ENCODE assay signal across 8 cellular contexts in the genomic region with DNA sequence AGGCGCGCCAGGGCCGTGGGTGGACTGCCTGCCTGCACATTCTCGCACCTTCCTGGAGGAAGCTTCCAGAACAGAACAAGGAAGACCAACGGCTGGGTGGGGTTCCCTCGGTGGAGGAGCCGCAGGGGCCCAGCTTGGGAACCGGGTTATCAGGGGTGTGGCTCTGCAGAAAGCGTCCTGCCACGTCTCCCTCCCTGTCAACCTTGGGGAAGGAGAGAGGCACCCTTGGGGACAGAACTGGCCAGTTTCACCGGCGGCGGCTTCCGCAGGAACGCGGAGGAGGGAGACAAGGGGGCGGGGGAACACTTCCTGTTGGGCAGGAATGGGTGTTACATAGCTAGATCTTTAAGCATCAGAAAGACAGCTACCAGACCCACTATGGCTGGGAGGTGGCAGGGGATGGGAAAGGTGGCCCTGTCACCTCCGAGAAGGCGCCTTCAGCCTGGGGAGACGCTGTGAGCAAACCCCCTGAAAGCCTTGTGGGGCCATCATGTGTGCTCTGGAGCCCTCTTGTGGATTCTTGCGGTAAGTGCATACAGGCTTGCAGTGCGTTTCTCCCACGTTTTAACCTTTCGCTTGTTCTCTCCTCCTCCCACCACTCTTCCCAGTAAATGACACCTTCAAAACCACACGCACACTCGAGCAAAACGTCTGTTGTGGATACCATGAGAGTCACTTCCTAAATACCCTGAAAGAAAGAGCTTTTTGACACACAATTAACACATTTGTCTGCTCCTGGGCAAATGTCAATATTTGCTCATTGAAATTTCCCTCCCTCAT. TPM values are rescaled to one million over a fixed set of nuclear protein-coding genes. Genes with fewer than 3 reads are reported as not detected.
DNase-seq lines count a peak whose midpoint lies in the region; ATAC-seq and TF ChIP-seq lines count a peak whose summit lies in the region.

No MANE protein-coding gene starts in this region.

- H3K4me1 Mint-ChIP-seq in neural crest cell, result peaks cover 9% of the 10 kb centered on the region
- peaks cover 37% of the 10 kb centered on the region for H3K4me1 Mint-ChIP-seq in stimulated activated naive CD8-positive, alpha-beta T cell treated with anti-CD3 and anti-CD28 coated beads, Interleukin-15, Interleukin-2, amounts not matched to agents 100 ng/mL and 50 ng/mL, for 24 hours (ENCODE audit: low read depth)

- H3K9me3 ChIP-seq in A673 (ENCODE audit: low read depth, low read length, poor library complexity, severe bottlenecking) (no peaks in the 10 kb centered on the region), RWPE2 (ENCODE audit: severe bottlenecking) (no peaks in the 10 kb centered on the region)

- peak overlapping the region; percentile 4 for H3K4me3 Mint-ChIP-seq in neural crest cell
- peak overlapping the region; percentile 57 for H3K4me3 Mint-ChIP-seq in stimulated activated naive CD8-positive, alpha-beta T cell treated with anti-CD3 and anti-CD28 coated beads, Interleukin-15, Interleukin-2, amounts not matched to agents 100 ng/mL and 50 ng/mL, for 24 hours

- CTCF ChIA-PET in A673 (lab: Charles Lee), result interaction anchor here (0.5 to 2.8 kb wide), 12 partner anchors 19 to 492 kb away, joined by 3 to 15 read pairs (median 4); partner anchors contain the start of gene GOLT1A

- no TSS peak for BruUV-seq in A673 (replicated peaks; lab: Mats Ljungman, UMichigan)

- peaks cover 7% of the 10 kb centered on the region for H3K4me1 ChIP-seq in A673 (ENCODE audit: insufficient read depth, low read length, poor library complexity, severe bottlenecking)
- H3K4me1 ChIP-seq in RWPE2 (ENCODE audit: insufficient read depth, poor library complexity, severe bottlenecking), result no peaks in the 10 kb centered on the region

- no peaks in the 10 kb centered on the region for H3K36me3 ChIP-seq in A673 (ENCODE audit: insufficient read depth, low read length, poor library complexity, severe bottlenecking)
- H3K36me3 ChIP-seq in RWPE2 (ENCODE audit: low read depth), result no peaks in the 10 kb centered on the region

- POLR2A ChIA-PET in A673 (lab: Charles Lee; ENCODE audit: low non-redundant PET), result no interaction called here

- no peaks in the 10 kb centered on the region for H3K36me3 Mint-ChIP-seq in neural crest cell (ENCODE audit: low read depth)
- no peaks in the 10 kb centered on the region for H3K36me3 Mint-ChIP-seq in stimulated activated naive CD8-positive, alpha-beta T cell treated with anti-CD3 and anti-CD28 coated beads, Interleukin-15, Interleukin-2, amounts not matched to agents 100 ng/mL and 50 ng/mL, for 24 hours (ENCODE audit: low read depth)

- peak; percentile 60 for ATAC-seq in GM18517 (IDR thresholded peaks at IDR 0.05; ENCODE audit: unreplicated experiment)
- ATAC-seq in RWPE2 (ENCODE audit: low read depth), result peak; percentile 63

- H3K27me3 ChIP-seq in A673 (replicated peaks; ENCODE audit: insufficient read depth, low read depth, low read length, poor library complexity), result no peaks in the 10 kb centered on the region
- no peaks in the 10 kb centered on the region for H3K27me3 ChIP-seq in RWPE2 (ENCODE audit: insufficient read depth, poor library complexity, severe bottlenecking)

- H3K27ac ChIP-seq in A673 (ENCODE audit: low read depth, low read length, poor library complexity, severe bottlenecking) (no peak overlapping the region), RWPE2 (ENCODE audit: poor library complexity, severe bottlenecking) (no peak overlapping the region)

- no peaks in the 10 kb centered on the region for H3K9me3 Mint-ChIP-seq in neural crest cell
- no peaks in the 10 kb centered on the region for H3K9me3 Mint-ChIP-seq in stimulated activated naive CD8-positive, alpha-beta T cell treated with anti-CD3 and anti-CD28 coated beads, Interleukin-15, Interleukin-2, amounts not matched to agents 100 ng/mL and 50 ng/mL, for 24 hours

- H3K4me3 ChIP-seq in A673 (ENCODE audit: low read depth, low read length, poor library complexity, severe bottlenecking) (peak overlapping the region; percentile 38), RWPE2 (ENCODE audit: severe bottlenecking) (peak overlapping the region; percentile 15), foreskin fibroblast (ENCODE audit: low read depth in 1 of 2, low read length in 2 of 2) (peak overlapping the region; percentile 39 to 61)

- H3K27ac Mint-ChIP-seq in neural crest cell (ENCODE audit: unreplicated experiment), result no peak overlapping the region
- peak overlapping the region; percentile 53 for H3K27ac Mint-ChIP-seq in stimulated activated naive CD8-positive, alpha-beta T cell treated with anti-CD3 and anti-CD28 coated beads, Interleukin-15, Interleukin-2, amounts not matched to agents 100 ng/mL and 50 ng/mL, for 24 hours

- DNase-seq in A673 (ENCODE audit: low spot score) (peak; percentile 83), LHCN-M2 (ENCODE audit: low read depth) (peak; percentile 61), RWPE2 (ENCODE audit: low spot score) (no peak), foreskin fibroblast (peak; percentile 52 to 83), neural crest cell (ENCODE audit: low read depth, low spot score) (peak; percentile 64)
- DNase-seq in activated effector memory CD4-positive, alpha-beta T cell treated with Interleukin-2 at 50 U/mL for 16 hours, result peak; percentile 55

- TF ChIP-seq CTCF in A673 (conservative IDR thresholded peaks at IDR 0.05; ENCODE audit: low read depth, low read length), result peak; percentile 98
- TF ChIP-seq CTCF in RWPE2 (IDR thresholded peaks at IDR 0.05; ENCODE audit: poor library complexity, severe bottlenecking), result peak; percentile 96
- peak; percentile 82 for TF ChIP-seq CTCF in foreskin fibroblast (IDR thresholded peaks at IDR 0.05; ENCODE audit: low read depth, low read length)
- TF ChIP-seq CTCF in neural crest cell (conservative IDR thresholded peaks at IDR 0.05), result peak; percentile 99

- H3K27me3 Mint-ChIP-seq in neural crest cell (ENCODE audit: low read depth), result peaks cover 65% of the 10 kb centered on the region
- peaks cover 12% of the 10 kb centered on the region for H3K27me3 Mint-ChIP-seq in stimulated activated naive CD8-positive, alpha-beta T cell treated with anti-CD3 and anti-CD28 coated beads, Interleukin-15, Interleukin-2, amounts not matched to agents 100 ng/mL and 50 ng/mL, for 24 hours

- intact Hi-C loops in A673 (cut with micrococcal nuclease; ENCODE audit: unreplicated experiment), result loop anchor here (1.0 to 5.0 kb wide), 3 partner anchors 106 to 201 kb away; no protein-coding TSS in a partner anchor

RNA-seq across cellular contexts. Expression of gene PLEKHA6, which starts 3.8 kb away (rescaled TPM):
- 0.58 and 0.70 TPM in 2 replicates for total RNA-seq in A673 (2021)
- total RNA-seq in LHCN-M2 (2014; rRNA removed), result 36.2 and 50.9 TPM in 2 replicates
- polyA plus RNA-seq in LHCN-M2 (2012), result 36.9 TPM
- total RNA-seq in neural crest cell, result 4.0 and 4.5 TPM in 2 replicates

RNA-seq across cellular contexts. Expression of gene PPP1R15B, which starts 48.1 kb away (rescaled TPM):
- total RNA-seq in A673 (2021) (46.9 and 52.5 TPM in 2 replicates), LHCN-M2 (2014; rRNA removed) (15.1 and 17.8 TPM in 2 replicates), neural crest cell (45.8 and 46.6 TPM in 2 replicates)
- 5.9 TPM for polyA plus RNA-seq in LHCN-M2 (2012)
